Comparison of ENCODE assay signal across 1 cellular context in genomic region chr17:1323336-1323735, GRCh38.
A peak's percentile ranks its signal among the peaks of the same experiment; 100 is the strongest.
TF ChIP-seq lines count a peak whose summit lies in the region.

No MANE protein-coding gene starts in this region.

TF ChIP-seq in A549, 52 proteins besides CTCF, POLR2A, EP300 and RAD21 (continued from another document):
- TF ChIP-seq REST (IDR thresholded peaks at IDR 0.05) = peak; percentile 86
